Comparison of ENCODE assay signal across 1 cellular context in the genomic region with DNA sequence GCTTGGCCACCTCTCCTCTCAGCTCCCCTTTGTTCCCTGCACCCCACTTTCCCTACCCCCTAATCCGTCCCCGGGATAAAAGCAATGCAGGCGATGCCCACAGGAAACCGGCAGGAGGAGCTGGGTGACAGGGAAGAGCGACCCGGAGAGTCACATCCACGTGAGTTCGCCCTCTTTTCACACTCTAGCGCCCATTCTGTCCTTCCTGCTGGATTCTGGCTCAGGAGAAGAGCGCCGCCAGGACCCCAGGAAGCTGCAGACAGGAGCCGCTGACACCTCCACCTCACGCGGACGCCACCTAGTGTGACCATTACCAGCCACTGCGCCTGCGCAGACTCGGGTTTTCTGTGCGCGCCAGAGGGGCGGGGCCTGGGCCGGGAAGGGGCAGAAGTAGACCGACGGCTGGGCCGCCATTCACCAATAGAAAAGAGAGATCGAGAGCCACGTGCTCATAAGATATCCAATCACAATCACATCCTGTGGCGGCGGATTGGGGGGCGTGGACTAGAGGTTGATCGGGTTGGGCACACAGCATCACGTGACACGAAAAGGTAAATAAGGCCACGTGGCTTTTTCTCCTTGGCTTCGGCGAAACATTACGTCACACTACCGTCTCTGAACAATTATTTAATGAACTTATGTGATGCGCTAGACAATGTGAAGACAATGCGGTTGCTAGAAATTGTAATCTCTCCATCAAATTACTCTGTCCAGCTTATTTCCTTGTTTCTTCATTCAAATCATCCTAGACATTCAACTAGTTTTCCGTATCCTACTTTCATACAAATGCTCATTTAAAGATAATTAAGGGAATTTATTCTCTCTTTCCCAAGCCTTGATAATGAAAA.
TF ChIP-seq lines count a peak whose summit lies in the region.

No MANE protein-coding gene starts in this region.

TF ChIP-seq in H1, 55 proteins besides CTCF, POLR2A, EP300 and RAD21 (continues in another document):
- TF ChIP-seq SIRT6 (IDR thresholded peaks at IDR 0.05; ENCODE audit: low read length) (no peak), SP1 (IDR thresholded peaks at IDR 0.05; ENCODE audit: low read depth, low read length) (peak; percentile 70; the same call in 1 of the 2 replicates), TAF7 (optimal IDR thresholded peaks at IDR 0.05; ENCODE audit: borderline replicate concordance, low read depth, low read length) (peak; percentile 69), BRCA1 (IDR thresholded peaks at IDR 0.05; ENCODE audit: low read depth, low read length) (no peak), CHD2 (IDR thresholded peaks at IDR 0.05; ENCODE audit: low read length) (peak; percentile 30; the same call in 1 of the 2 replicates), MAFK (IDR thresholded peaks at IDR 0.05; ENCODE audit: low read depth, low read length) (no peak), TCF12 (IDR thresholded peaks at IDR 0.05; ENCODE audit: low read depth, low read length) (no peak), EZH2 (IDR thresholded peaks at IDR 0.05; ENCODE audit: low read depth, low read length, severe bottlenecking) (no peak), GABPA (IDR thresholded peaks at IDR 0.05; ENCODE audit: borderline replicate concordance, insufficient read depth, low read length) (no peak), TBP (IDR thresholded peaks at IDR 0.05; ENCODE audit: low read depth, low read length) (peak; percentile 84), CHD1 (IDR thresholded peaks at IDR 0.05; ENCODE audit: low read depth, low read length) (no peak), TAF1 (IDR thresholded peaks at IDR 0.05; ENCODE audit: low read depth, low read length) (peak; percentile 90), RBBP5 (IDR thresholded peaks at IDR 0.05; ENCODE audit: borderline replicate concordance, low read depth, low read length) (no peak), SAP30 (IDR thresholded peaks at IDR 0.05; ENCODE audit: insufficient read depth, insufficient replicate concordance, low read length) (no peak), CBX5 (IDR thresholded peaks at IDR 0.05; ENCODE audit: low read depth, low read length) (no peak), ASH2L (IDR thresholded peaks at IDR 0.05; ENCODE audit: low read length) (peak; percentile 50), CEBPB (IDR thresholded peaks at IDR 0.05; ENCODE audit: low read depth, low read length) (peak; percentile 53; the same call in 1 of the 2 replicates), RXRA (IDR thresholded peaks at IDR 0.05; ENCODE audit: insufficient read depth, low read depth, low read length) (no peak), BCL11A (IDR thresholded peaks at IDR 0.05; ENCODE audit: low read depth in 2 of 2, low read length in 2 of 2) (no peak), SIN3A (conservative IDR thresholded peaks at IDR 0.05 in 1 of 2, IDR thresholded peaks at IDR 0.05 in 1 of 2; ENCODE audit: low read depth in 1 of 2, low read length in 2 of 2) (peak in 1 of 2 experiments; percentile 67; a peak in 2 of 4 replicates), BACH1 (IDR thresholded peaks at IDR 0.05; ENCODE audit: low read length) (no peak), HDAC6 (IDR thresholded peaks at IDR 0.05; ENCODE audit: low read depth, low read length) (no peak), NRF1 (IDR thresholded peaks at IDR 0.05; ENCODE audit: low read depth, low read length) (peak; percentile 81), JUN (IDR thresholded peaks at IDR 0.05; ENCODE audit: low read depth, low read length) (no peak), GTF2F1 (IDR thresholded peaks at IDR 0.05; ENCODE audit: borderline replicate concordance, low read depth, low read length) (peak; percentile 80; the same call in 1 of the 2 replicates), YY1 (IDR thresholded peaks at IDR 0.05; ENCODE audit: low read depth, low read length) (peak; percentile 38; the same call in 1 of the 2 replicates), TEAD4 (IDR thresholded peaks at IDR 0.05; ENCODE audit: low read depth, low read length) (no peak), KDM5A (IDR thresholded peaks at IDR 0.05; ENCODE audit: low read length) (no peak), SP4 (IDR thresholded peaks at IDR 0.05; ENCODE audit: low read length) (0 out of 2 replicates have a peak, but pooled peaks have one; percentile 52), EGR1 (IDR thresholded peaks at IDR 0.05; ENCODE audit: borderline replicate concordance, low read depth, low read length) (no peak), JUND (IDR thresholded peaks at IDR 0.05; ENCODE audit: low read length) (peak; percentile 38; the same call in 1 of the 2 replicates), SRF (IDR thresholded peaks at IDR 0.05; ENCODE audit: low read depth, low read length) (no peak), CREB1 (IDR thresholded peaks at IDR 0.05) (peak; percentile 71), POU5F1 (IDR thresholded peaks at IDR 0.05; ENCODE audit: low read depth, low read length) (no peak), POLR2AphosphoS5 (IDR thresholded peaks at IDR 0.05; ENCODE audit: low read depth, low read length) (peak; percentile 49; the same call in 1 of the 2 replicates), SUZ12 (IDR thresholded peaks at IDR 0.05; ENCODE audit: low read length) (no peak), NANOG (IDR thresholded peaks at IDR 0.05; ENCODE audit: insufficient read depth, low read depth, low read length, poor library complexity, severe bottlenecking) (no peak), FOSL1 (IDR thresholded peaks at IDR 0.05; ENCODE audit: insufficient read depth, low read depth, low read length) (no peak), SIX5 (IDR thresholded peaks at IDR 0.05; ENCODE audit: low read depth, low read length) (no peak), RNF2 (IDR thresholded peaks at IDR 0.05; ENCODE audit: borderline replicate concordance, low read depth, low read length, missing control alignments, poor library complexity, severe bottlenecking) (no peak), CBX8 (IDR thresholded peaks at IDR 0.05; ENCODE audit: borderline replicate concordance, low read depth, low read length) (no peak), KDM1A (IDR thresholded peaks at IDR 0.05; ENCODE audit: borderline replicate concordance, low read length) (no peak), CTBP2 (IDR thresholded peaks at IDR 0.05; ENCODE audit: borderline replicate concordance, insufficient read depth, insufficient read length, low read length) (no peak), ZNF274 (IDR thresholded peaks at IDR 0.05; ENCODE audit: borderline replicate concordance, extremely low read depth, low read length) (no peak), KDM4A (IDR thresholded peaks at IDR 0.05; ENCODE audit: low read depth, low read length, severe bottlenecking) (peak; percentile 30), HDAC2 (IDR thresholded peaks at IDR 0.05; ENCODE audit: borderline replicate concordance in 1 of 2, low read depth in 2 of 2, low read length in 2 of 2) (no peak), PHF8 (conservative IDR thresholded peaks at IDR 0.05; ENCODE audit: low read depth, low read length) (0 out of 2 replicates have a peak, but pooled peaks have one; percentile 54), SP2 (IDR thresholded peaks at IDR 0.05; ENCODE audit: low read length) (no peak)
- TF ChIP-seq, protein P1, sequence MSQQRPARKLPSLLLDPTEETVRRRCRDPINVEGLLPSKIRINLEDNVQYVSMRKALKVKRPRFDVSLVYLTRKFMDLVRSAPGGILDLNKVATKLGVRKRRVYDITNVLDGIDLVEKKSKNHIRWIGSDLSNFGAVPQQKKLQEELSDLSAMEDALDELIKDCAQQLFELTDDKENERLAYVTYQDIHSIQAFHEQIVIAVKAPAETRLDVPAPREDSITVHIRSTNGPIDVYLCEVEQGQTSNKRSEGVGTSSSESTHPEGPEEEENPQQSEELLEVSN (IDR thresholded peaks at IDR 0.05) = peak; percentile 85
- TF ChIP-seq, protein P2, sequence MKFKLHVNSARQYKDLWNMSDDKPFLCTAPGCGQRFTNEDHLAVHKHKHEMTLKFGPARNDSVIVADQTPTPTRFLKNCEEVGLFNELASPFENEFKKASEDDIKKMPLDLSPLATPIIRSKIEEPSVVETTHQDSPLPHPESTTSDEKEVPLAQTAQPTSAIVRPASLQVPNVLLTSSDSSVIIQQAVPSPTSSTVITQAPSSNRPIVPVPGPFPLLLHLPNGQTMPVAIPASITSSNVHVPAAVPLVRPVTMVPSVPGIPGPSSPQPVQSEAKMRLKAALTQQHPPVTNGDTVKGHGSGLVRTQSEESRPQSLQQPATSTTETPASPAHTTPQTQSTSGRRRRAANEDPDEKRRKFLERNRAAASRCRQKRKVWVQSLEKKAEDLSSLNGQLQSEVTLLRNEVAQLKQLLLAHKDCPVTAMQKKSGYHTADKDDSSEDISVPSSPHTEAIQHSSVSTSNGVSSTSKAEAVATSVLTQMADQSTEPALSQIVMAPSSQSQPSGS (IDR thresholded peaks at IDR 0.05; ENCODE audit: low read length) = peak; percentile 96
- TF ChIP-seq, protein P3, sequence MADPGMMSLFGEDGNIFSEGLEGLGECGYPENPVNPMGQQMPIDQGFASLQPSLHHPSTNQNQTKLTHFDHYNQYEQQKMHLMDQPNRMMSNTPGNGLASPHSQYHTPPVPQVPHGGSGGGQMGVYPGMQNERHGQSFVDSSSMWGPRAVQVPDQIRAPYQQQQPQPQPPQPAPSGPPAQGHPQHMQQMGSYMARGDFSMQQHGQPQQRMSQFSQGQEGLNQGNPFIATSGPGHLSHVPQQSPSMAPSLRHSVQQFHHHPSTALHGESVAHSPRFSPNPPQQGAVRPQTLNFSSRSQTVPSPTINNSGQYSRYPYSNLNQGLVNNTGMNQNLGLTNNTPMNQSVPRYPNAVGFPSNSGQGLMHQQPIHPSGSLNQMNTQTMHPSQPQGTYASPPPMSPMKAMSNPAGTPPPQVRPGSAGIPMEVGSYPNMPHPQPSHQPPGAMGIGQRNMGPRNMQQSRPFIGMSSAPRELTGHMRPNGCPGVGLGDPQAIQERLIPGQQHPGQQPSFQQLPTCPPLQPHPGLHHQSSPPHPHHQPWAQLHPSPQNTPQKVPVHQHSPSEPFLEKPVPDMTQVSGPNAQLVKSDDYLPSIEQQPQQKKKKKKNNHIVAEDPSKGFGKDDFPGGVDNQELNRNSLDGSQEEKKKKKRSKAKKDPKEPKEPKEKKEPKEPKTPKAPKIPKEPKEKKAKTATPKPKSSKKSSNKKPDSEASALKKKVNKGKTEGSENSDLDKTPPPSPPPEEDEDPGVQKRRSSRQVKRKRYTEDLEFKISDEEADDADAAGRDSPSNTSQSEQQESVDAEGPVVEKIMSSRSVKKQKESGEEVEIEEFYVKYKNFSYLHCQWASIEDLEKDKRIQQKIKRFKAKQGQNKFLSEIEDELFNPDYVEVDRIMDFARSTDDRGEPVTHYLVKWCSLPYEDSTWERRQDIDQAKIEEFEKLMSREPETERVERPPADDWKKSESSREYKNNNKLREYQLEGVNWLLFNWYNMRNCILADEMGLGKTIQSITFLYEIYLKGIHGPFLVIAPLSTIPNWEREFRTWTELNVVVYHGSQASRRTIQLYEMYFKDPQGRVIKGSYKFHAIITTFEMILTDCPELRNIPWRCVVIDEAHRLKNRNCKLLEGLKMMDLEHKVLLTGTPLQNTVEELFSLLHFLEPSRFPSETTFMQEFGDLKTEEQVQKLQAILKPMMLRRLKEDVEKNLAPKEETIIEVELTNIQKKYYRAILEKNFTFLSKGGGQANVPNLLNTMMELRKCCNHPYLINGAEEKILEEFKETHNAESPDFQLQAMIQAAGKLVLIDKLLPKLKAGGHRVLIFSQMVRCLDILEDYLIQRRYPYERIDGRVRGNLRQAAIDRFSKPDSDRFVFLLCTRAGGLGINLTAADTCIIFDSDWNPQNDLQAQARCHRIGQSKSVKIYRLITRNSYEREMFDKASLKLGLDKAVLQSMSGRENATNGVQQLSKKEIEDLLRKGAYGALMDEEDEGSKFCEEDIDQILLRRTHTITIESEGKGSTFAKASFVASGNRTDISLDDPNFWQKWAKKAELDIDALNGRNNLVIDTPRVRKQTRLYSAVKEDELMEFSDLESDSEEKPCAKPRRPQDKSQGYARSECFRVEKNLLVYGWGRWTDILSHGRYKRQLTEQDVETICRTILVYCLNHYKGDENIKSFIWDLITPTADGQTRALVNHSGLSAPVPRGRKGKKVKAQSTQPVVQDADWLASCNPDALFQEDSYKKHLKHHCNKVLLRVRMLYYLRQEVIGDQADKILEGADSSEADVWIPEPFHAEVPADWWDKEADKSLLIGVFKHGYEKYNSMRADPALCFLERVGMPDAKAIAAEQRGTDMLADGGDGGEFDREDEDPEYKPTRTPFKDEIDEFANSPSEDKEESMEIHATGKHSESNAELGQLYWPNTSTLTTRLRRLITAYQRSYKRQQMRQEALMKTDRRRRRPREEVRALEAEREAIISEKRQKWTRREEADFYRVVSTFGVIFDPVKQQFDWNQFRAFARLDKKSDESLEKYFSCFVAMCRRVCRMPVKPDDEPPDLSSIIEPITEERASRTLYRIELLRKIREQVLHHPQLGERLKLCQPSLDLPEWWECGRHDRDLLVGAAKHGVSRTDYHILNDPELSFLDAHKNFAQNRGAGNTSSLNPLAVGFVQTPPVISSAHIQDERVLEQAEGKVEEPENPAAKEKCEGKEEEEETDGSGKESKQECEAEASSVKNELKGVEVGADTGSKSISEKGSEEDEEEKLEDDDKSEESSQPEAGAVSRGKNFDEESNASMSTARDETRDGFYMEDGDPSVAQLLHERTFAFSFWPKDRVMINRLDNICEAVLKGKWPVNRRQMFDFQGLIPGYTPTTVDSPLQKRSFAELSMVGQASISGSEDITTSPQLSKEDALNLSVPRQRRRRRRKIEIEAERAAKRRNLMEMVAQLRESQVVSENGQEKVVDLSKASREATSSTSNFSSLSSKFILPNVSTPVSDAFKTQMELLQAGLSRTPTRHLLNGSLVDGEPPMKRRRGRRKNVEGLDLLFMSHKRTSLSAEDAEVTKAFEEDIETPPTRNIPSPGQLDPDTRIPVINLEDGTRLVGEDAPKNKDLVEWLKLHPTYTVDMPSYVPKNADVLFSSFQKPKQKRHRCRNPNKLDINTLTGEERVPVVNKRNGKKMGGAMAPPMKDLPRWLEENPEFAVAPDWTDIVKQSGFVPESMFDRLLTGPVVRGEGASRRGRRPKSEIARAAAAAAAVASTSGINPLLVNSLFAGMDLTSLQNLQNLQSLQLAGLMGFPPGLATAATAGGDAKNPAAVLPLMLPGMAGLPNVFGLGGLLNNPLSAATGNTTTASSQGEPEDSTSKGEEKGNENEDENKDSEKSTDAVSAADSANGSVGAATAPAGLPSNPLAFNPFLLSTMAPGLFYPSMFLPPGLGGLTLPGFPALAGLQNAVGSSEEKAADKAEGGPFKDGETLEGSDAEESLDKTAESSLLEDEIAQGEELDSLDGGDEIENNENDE (IDR thresholded peaks at IDR 0.05; ENCODE audit: insufficient replicate concordance, low read length) = no peak
- TF ChIP-seq, protein P4, sequence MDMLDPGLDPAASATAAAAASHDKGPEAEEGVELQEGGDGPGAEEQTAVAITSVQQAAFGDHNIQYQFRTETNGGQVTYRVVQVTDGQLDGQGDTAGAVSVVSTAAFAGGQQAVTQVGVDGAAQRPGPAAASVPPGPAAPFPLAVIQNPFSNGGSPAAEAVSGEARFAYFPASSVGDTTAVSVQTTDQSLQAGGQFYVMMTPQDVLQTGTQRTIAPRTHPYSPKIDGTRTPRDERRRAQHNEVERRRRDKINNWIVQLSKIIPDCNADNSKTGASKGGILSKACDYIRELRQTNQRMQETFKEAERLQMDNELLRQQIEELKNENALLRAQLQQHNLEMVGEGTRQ (IDR thresholded peaks at IDR 0.05; ENCODE audit: low read length) = peak; percentile 99
- TF ChIP-seq, protein P5, sequence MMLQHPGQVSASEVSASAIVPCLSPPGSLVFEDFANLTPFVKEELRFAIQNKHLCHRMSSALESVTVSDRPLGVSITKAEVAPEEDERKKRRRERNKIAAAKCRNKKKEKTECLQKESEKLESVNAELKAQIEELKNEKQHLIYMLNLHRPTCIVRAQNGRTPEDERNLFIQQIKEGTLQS (IDR thresholded peaks at IDR 0.05; ENCODE audit: insufficient read depth, low read depth, low read length) = peak; percentile 92
- TF ChIP-seq, protein P6, sequence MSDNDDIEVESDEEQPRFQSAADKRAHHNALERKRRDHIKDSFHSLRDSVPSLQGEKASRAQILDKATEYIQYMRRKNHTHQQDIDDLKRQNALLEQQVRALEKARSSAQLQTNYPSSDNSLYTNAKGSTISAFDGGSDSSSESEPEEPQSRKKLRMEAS (IDR thresholded peaks at IDR 0.05) = peak; percentile 99
